Comparison of ENCODE assay signal across 1 cellular context in the genomic region with DNA sequence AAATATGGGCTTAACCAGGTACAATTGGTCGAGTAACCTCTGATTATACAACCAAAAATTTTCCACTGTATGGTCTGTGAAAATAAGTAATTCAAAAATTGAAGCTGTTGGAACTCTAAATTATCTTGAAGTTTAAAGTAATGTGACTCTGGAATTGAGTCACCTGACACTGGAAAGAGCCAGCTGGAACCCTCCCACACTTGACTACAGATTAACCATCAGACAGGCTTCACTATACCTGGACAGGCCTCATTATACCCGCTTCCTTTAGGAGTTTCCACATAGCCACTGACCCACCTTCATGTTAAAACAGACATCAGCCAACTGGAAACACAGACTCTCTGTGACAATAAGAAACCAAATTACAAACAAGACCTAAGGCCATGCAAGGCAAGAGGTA.
A peak's percentile ranks its signal among the peaks of the same experiment; 100 is the strongest.
TF ChIP-seq lines count a peak whose summit lies in the region.

No MANE protein-coding gene starts in this region.

TF ChIP-seq in IMR-90, 13 proteins besides CTCF, POLR2A, EP300 and RAD21:
- TF ChIP-seq USF2 (IDR thresholded peaks at IDR 0.05; ENCODE audit: low read depth, low read length) (peak; percentile 58; the same call in 1 of the 2 replicates), SMC3 (IDR thresholded peaks at IDR 0.05; ENCODE audit: low read depth, low read length) (no peak)
